Comparison of ENCODE assay signal across 20 cellular contexts in genomic region chr4:184719407-184719806, GRCh38.
"Had no signal": no experiment of that assay in that cellular context is flagged by ENCODE, and none has a peak within 500 bp of the region (broad histone marks: within the 10 kb centered on the region; RNA-seq: fewer than 3 reads in every experiment).

No MANE protein-coding gene starts in this region.

- DNase-seq: Kasumi-1, KG1, MV-4-11, NCI-H1048, NCI-H1105, NCI-H1417, NCI-H1436 treated with DMSO at 0.1 percent for 48 hours, NCI-H1694 treated with DMSO at 0.1 percent for 48 hours, NCI-H1930, NCI-H2081, NCI-H2107, NCI-H2227 treated with DMSO at 0.1 percent for 48 hours, NCI-H524 treated with DMSO at 0.1 percent for 48 hours, NCI-H69, NCI-H774, Right ventricle myocardium superior, RPMI8226, SK-N-SH, SW 1271 had no signal

- H3K9ac ChIP-seq: SK-N-SH had no signal

- H3K4me2 ChIP-seq: SK-N-SH had no signal

- H3K27ac ChIP-seq: HL-60 had no signal

- H3K9me3 ChIP-seq: SK-N-SH had no signal
